ENCODE assay signal across 8 cellular contexts in genomic region chr11:65662247-65662801, GRCh38. TPM values are rescaled to one million over a fixed set of nuclear protein-coding genes. Genes with fewer than 3 reads are reported as not detected.
A peak's percentile ranks its signal among the peaks of the same experiment; 100 is the strongest.
DNase-seq lines count a peak whose midpoint lies in the region; ATAC-seq and TF ChIP-seq lines count a peak whose summit lies in the region.

No MANE protein-coding gene starts in this region.

- H3K4me1 Mint-ChIP-seq in activated CD8-positive, alpha-beta T cell treated with anti-CD3 and anti-CD28 coated beads for 36 hours (ENCODE audit: low read depth) = peaks cover 34% of the 10 kb centered on the region

- no peaks in the 10 kb centered on the region for H3K27me3 ChIP-seq in AG04450 (ENCODE audit: control insufficient read depth, insufficient read depth, low read length)

- peak overlapping the region; percentile 98 for H3K4me3 ChIP-seq in AG04450 (ENCODE audit: low read depth, low read length)
- peak overlapping the region; percentile 85 for H3K4me3 ChIP-seq in iPS-11a (ENCODE audit: low read depth, low read length)

- peak; percentile 4 for ATAC-seq in GM21717 (IDR thresholded peaks at IDR 0.05; ENCODE audit: unreplicated experiment)
- peak; percentile 21 for ATAC-seq in activated CD8-positive, alpha-beta T cell treated with anti-CD3 and anti-CD28 coated beads for 36 hours
- ATAC-seq in stimulated activated naive CD8-positive, alpha-beta T cell treated with anti-CD3 and anti-CD28 coated beads, Interleukin-15, Interleukin-2, amounts not matched to agents 100 U/mL and 50 U/mL, for 24 hours = peak; percentile 19
- no peak for ATAC-seq in HG02759 (IDR thresholded peaks at IDR 0.05; ENCODE audit: unreplicated experiment)
- ATAC-seq in GM21723 (IDR thresholded peaks at IDR 0.05; ENCODE audit: unreplicated experiment) = no peak
- no peak for ATAC-seq in HG03135 (IDR thresholded peaks at IDR 0.05; ENCODE audit: unreplicated experiment)

- intact Hi-C loops in activated CD8-positive, alpha-beta T cell treated with anti-CD3 and anti-CD28 coated beads for 36 hours (cut with micrococcal nuclease) = no loop called here

- H3K27ac Mint-ChIP-seq in activated CD8-positive, alpha-beta T cell treated with anti-CD3 and anti-CD28 coated beads for 36 hours = peak overlapping the region; percentile 83

- H3K27ac ChIP-seq in AG04450 (ENCODE audit: low read depth, low read length) = no peak overlapping the region

- POLR2A ChIA-PET in AG04450 (lab: Yijun Ruan, JAX) = interaction anchor here (0.5 to 3.0 kb wide), 10 partner anchors 9 to 254 kb away, joined by 3 to 24 read pairs (median 4); partner anchors contain the start of genes KAT5, PCNX3 and SIPA1
- POLR2A ChIA-PET in activated CD8-positive, alpha-beta T cell treated with anti-CD3 and anti-CD28 coated beads for 36 hours (lab: Charles Lee) = interaction anchor here (0.6 to 21.3 kb wide), 3 partner anchors 19 to 240 kb away, joined by 3 to 320 read pairs (median 6); partner anchors contain the start of genes NEAT1 and SIPA1

- H3K9me3 ChIP-seq in AG04450 (ENCODE audit: control insufficient read depth, insufficient read depth, low read length) = no peaks in the 10 kb centered on the region

- CTCF ChIA-PET in AG04450 (lab: Charles Lee) = interaction anchor here (0.6 to 1.1 kb wide), 3 partner anchors 25 to 226 kb away, joined by 4 to 5 read pairs (median 5); partner anchors contain the start of gene FIBP
- CTCF ChIA-PET in activated CD8-positive, alpha-beta T cell treated with anti-CD3 and anti-CD28 coated beads for 36 hours (lab: Charles Lee) = interaction anchor here (0.7 to 2.2 kb wide), 4 partner anchors 10 to 298 kb away, joined by 3 to 11 read pairs (median 4); partner anchors contain the start of gene FIBP

- no peaks in the 10 kb centered on the region for H3K27me3 Mint-ChIP-seq in activated CD8-positive, alpha-beta T cell treated with anti-CD3 and anti-CD28 coated beads for 36 hours

- peaks cover 36% of the 10 kb centered on the region for H3K36me3 Mint-ChIP-seq in activated CD8-positive, alpha-beta T cell treated with anti-CD3 and anti-CD28 coated beads for 36 hours (ENCODE audit: low read depth)

- TF ChIP-seq CTCF in AG04450 (IDR thresholded peaks at IDR 0.05; ENCODE audit: low read depth, low read length) = no peak
- TF ChIP-seq CTCF in activated CD8-positive, alpha-beta T cell treated with anti-CD3 and anti-CD28 coated beads for 36 hours (IDR thresholded peaks at IDR 0.05) = no peak

- H3K9me3 Mint-ChIP-seq in activated CD8-positive, alpha-beta T cell treated with anti-CD3 and anti-CD28 coated beads for 36 hours = no peaks in the 10 kb centered on the region

- H3K4me3 Mint-ChIP-seq in activated CD8-positive, alpha-beta T cell treated with anti-CD3 and anti-CD28 coated beads for 36 hours = peak overlapping the region; percentile 83

- no peak for DNase-seq in AG04450 (ENCODE audit: low read depth, low spot score)
- no peak for DNase-seq in activated CD8-positive, alpha-beta T cell treated with anti-CD3 and anti-CD28 coated beads for 36 hours
- DNase-seq in stimulated activated naive CD8-positive, alpha-beta T cell treated with anti-CD3 and anti-CD28 coated beads, Interleukin-15, Interleukin-2, amounts not matched to agents 100 U/mL and 50 U/mL, for 24 hours = no peak

RNA-seq across cellular contexts. Expression of gene RELA, which starts 0.4 kb away (rescaled TPM):
- polyA plus RNA-seq in AG04450 (2011; rRNA removed) = 23.4 and 26.7 TPM in 2 replicates
- polyA minus RNA-seq in AG04450 (2011; rRNA and poly(A)+ RNA removed) = 28.0 and 41.4 TPM in 2 replicates
- 10 to 100 TPM; 65.6 to 72.5 TPM for total RNA-seq in activated CD8-positive, alpha-beta T cell treated with anti-CD3 and anti-CD28 coated beads for 36 hours

RNA-seq across cellular contexts. Expression of gene SIPA1, which starts 24.4 kb away (rescaled TPM):
- polyA plus RNA-seq in AG04450 (2011; rRNA removed) = 11.4 and 19.8 TPM in 2 replicates
- 18.2 and 22.6 TPM in 2 replicates for polyA minus RNA-seq in AG04450 (2011; rRNA and poly(A)+ RNA removed)
- total RNA-seq in activated CD8-positive, alpha-beta T cell treated with anti-CD3 and anti-CD28 coated beads for 36 hours = 100 to 1,000 TPM; 172 to 180 TPM

RNA-seq across cellular contexts. Expression of gene PCNX3, which starts 46.7 kb away (rescaled TPM):
- polyA plus RNA-seq in AG04450 (2011; rRNA removed) = 9.7 and 14.0 TPM in 2 replicates
- 19.5 and 24.1 TPM in 2 replicates for polyA minus RNA-seq in AG04450 (2011; rRNA and poly(A)+ RNA removed)
- 10 to 100 TPM; 34.3 to 34.4 TPM for total RNA-seq in activated CD8-positive, alpha-beta T cell treated with anti-CD3 and anti-CD28 coated beads for 36 hours

RNA-seq across cellular contexts. Expression of gene MAP3K11, which starts 48.3 kb away (rescaled TPM):
- polyA plus RNA-seq in AG04450 (2011; rRNA removed) = 12.6 and 17.1 TPM in 2 replicates
- 21.6 and 26.2 TPM in 2 replicates for polyA minus RNA-seq in AG04450 (2011; rRNA and poly(A)+ RNA removed)
- 10 to 100 TPM; 40.3 to 45.6 TPM for total RNA-seq in activated CD8-positive, alpha-beta T cell treated with anti-CD3 and anti-CD28 coated beads for 36 hours

RNA-seq across cellular contexts. Expression of gene KAT5, which starts 49.7 kb away (rescaled TPM):
- 22.6 and 26.1 TPM in 2 replicates for polyA plus RNA-seq in AG04450 (2011; rRNA removed)
- polyA minus RNA-seq in AG04450 (2011; rRNA and poly(A)+ RNA removed) = 47.3 and 48.8 TPM in 2 replicates
- 10 to 100 TPM; 67.7 to 71.8 TPM for total RNA-seq in activated CD8-positive, alpha-beta T cell treated with anti-CD3 and anti-CD28 coated beads for 36 hours

Comparison
In these comparisons a context has a peak if more than half of its experiments do, and no peak if none do; other contexts are left out.
1. ATAC-seq: peak in GM21717 (single experiment), activated CD8-positive, alpha-beta T cell treated with anti-CD3 and anti-CD28 coated beads for 36 hours (single experiment) and stimulated activated naive CD8-positive, alpha-beta T cell treated with anti-CD3 and anti-CD28 coated beads, Interleukin-15, Interleukin-2, amounts not matched to agents 100 U/mL and 50 U/mL, for 24 hours (single experiment); none in HG02759 (single experiment), GM21723 (single experiment) and HG03135 (single experiment).